In genomic region chr6:141677598-141678211, GRCh38 we compare ENCODE assay signal across 8 cellular contexts.
DNase-seq lines count a peak whose midpoint lies in the region; ATAC-seq and TF ChIP-seq lines count a peak whose summit lies in the region.

No MANE protein-coding gene starts in this region.

- no peaks in the 10 kb centered on the region for H3K4me1 ChIP-seq in right atrium auricular region
- H3K4me1 ChIP-seq in tibial nerve: no peaks in the 10 kb centered on the region
- H3K4me1 ChIP-seq in gastrocnemius medialis: no peaks in the 10 kb centered on the region

- no peak for TF ChIP-seq EP300 in tibial nerve (IDR thresholded peaks at IDR 0.05)

- TF ChIP-seq POLR2A in tibial nerve (IDR thresholded peaks at IDR 0.05) (no peak), gastrocnemius medialis (IDR thresholded peaks at IDR 0.05) (no peak)

- no peaks in the 10 kb centered on the region for H3K27me3 ChIP-seq in right atrium auricular region
- no peaks in the 10 kb centered on the region for H3K27me3 ChIP-seq in tibial nerve
- no peaks in the 10 kb centered on the region for H3K27me3 ChIP-seq in gastrocnemius medialis

- TF ChIP-seq CTCF in right atrium auricular region (IDR thresholded peaks at IDR 0.05) (peak; percentile 46 to 73), tibial nerve (IDR thresholded peaks at IDR 0.05) (peak; percentile 22 to 49 (median 28)), gastrocnemius medialis (IDR thresholded peaks at IDR 0.05 in 4 of 5, conservative IDR thresholded peaks at IDR 0.05 in 1 of 5) (peak in 2 of 5 experiments; percentile 15 to 39)

- ATAC-seq in Right ventricle myocardium inferior: no peak
- peak; percentile 69 for ATAC-seq in HG03378 (IDR thresholded peaks at IDR 0.05; ENCODE audit: unreplicated experiment)
- ATAC-seq in GM18517 (IDR thresholded peaks at IDR 0.05; ENCODE audit: unreplicated experiment): no peak
- ATAC-seq in gastrocnemius medialis: no peak

- H3K9me3 ChIP-seq in right atrium auricular region (no peaks in the 10 kb centered on the region), tibial nerve (no peaks in the 10 kb centered on the region), gastrocnemius medialis (no peaks in the 10 kb centered on the region)

- 34 to 48% methylated on average over 4 of the region's 4 CpGs for WGBS in tibial nerve, 2 donors

- H3K36me3 ChIP-seq in right atrium auricular region (no peaks in the 10 kb centered on the region), tibial nerve (no peaks in the 10 kb centered on the region), gastrocnemius medialis (no peaks in the 10 kb centered on the region)

- intact Hi-C loops in Right ventricle myocardium inferior (cut with DNase I): loop anchor here (2.0 to 10.0 kb wide), 2 partner anchors 435 to 893 kb away; no protein-coding TSS in a partner anchor
- intact Hi-C loops in gastrocnemius medialis (cut with DNase I; ENCODE audit: low total_unique reads): no loop called here

- DNase-seq in right atrium auricular region (ENCODE audit: low spot score) (no peak), Right ventricle myocardium inferior (ENCODE audit: missing footprints) (no peak), RKO (ENCODE audit: low spot score) (peak; percentile 65), fibroblast of peridontal ligament (ENCODE audit: extremely low read depth) (peak; percentile 68), tibial nerve (ENCODE audit: low spot score in 2 of 2) (no peak), gastrocnemius medialis (no peak)

- H3K4me3 ChIP-seq in right atrium auricular region (no peak overlapping the region), tibial nerve (no peak overlapping the region), gastrocnemius medialis (no peak overlapping the region)

- in situ Hi-C loops in gastrocnemius medialis (cut with MboI; ENCODE audit: low sequenced_read_pairs in 4 of 4): no loop called here

- no peak overlapping the region for H3K27ac ChIP-seq in right atrium auricular region
- no peak overlapping the region for H3K27ac ChIP-seq in tibial nerve
- no peak overlapping the region for H3K27ac ChIP-seq in gastrocnemius medialis

Comparison
In these comparisons a context has a peak if more than half of its experiments do, and no peak if none do; other contexts are left out.
1. DNase-seq: peak in RKO (single experiment) and fibroblast of peridontal ligament (single experiment); none in right atrium auricular region (single experiment), Right ventricle myocardium inferior (single experiment), tibial nerve (0 of 2) and gastrocnemius medialis (0 of 2).